Comparison of ENCODE assay signal across 9 cellular contexts in genomic region chr6:36947570-36948351, GRCh38. TPM values are rescaled to one million over a fixed set of nuclear protein-coding genes. Genes with fewer than 3 reads are reported as not detected.
DNase-seq lines count a peak whose midpoint lies in the region; ATAC-seq and TF ChIP-seq lines count a peak whose summit lies in the region.
"Had no signal": no experiment of that assay in that cellular context is flagged by ENCODE, and none has a peak within 500 bp of the region (broad histone marks: within the 10 kb centered on the region; RNA-seq: fewer than 3 reads in every experiment).

No MANE protein-coding gene starts in this region.

- DNase-seq in activated CD4-positive, alpha-beta T cell treated with anti-CD3 and anti-CD28 coated beads for 36 hours = peak; percentile 57
- no peak for DNase-seq in activated CD4-positive, alpha-beta T cell treated with anti-CD3 and anti-CD28 coated beads, Interleukin-2, amount 50 U/mL, for 48 hours
- no peak for DNase-seq in T-helper 2 cell treated with Interferon-gamma antibody and Interleukin-4, amounts not matched to agents 5 μg/mL and 100 μg/mL, for 36 hours (ENCODE audit: low spot score)
- peak in 2 of 3 donors; percentile 18 to 39 for DNase-seq in effector memory CD4-positive, alpha-beta T cell
- DNase-seq in stimulated activated effector memory CD8-positive, alpha-beta T cell treated with anti-CD3 and anti-CD28 coated beads, Interleukin-12 subunit alpha, Interleukin-12 subunit beta, amount 100 ng/mL, for 72 hours (ENCODE audit: low spot score in 2 of 2) = no peak
- DNase-seq in sigmoid colon (no peak), NCI-H345 treated with DMSO at 0.1 percent for 48 hours (lab: John Stamatoyannopoulos, UW; ENCODE audit: unreplicated experiment) (no peak)

- no peak overlapping the region for H3K27ac ChIP-seq in effector memory CD4-positive, alpha-beta T cell (ENCODE audit: insufficient read depth, low read length, poor library complexity, severe bottlenecking)
- H3K27ac ChIP-seq in sigmoid colon = no peak overlapping the region
- H3K27ac ChIP-seq: SJCRH30 had no signal

- no peak for TF ChIP-seq CTCF in sigmoid colon (IDR thresholded peaks at IDR 0.05)

- H3K4me3 ChIP-seq in effector memory CD4-positive, alpha-beta T cell (ENCODE audit: insufficient read depth, low read depth, low read length, poor library complexity, severe bottlenecking) = no peak overlapping the region
- H3K4me3 ChIP-seq in sigmoid colon = no peak overlapping the region
- H3K4me3 ChIP-seq: SJCRH30 had no signal

- 67 to 78% methylated on average over 12 of the region's 12 CpGs for WGBS in sigmoid colon, 2 donors

- H3K27me3 ChIP-seq in effector memory CD4-positive, alpha-beta T cell (replicated peaks; ENCODE audit: control insufficient read depth, insufficient read depth, low read length, poor library complexity, severe bottlenecking) = no peaks in the 10 kb centered on the region
- H3K27me3 ChIP-seq in sigmoid colon = no peaks in the 10 kb centered on the region
- H3K27me3 ChIP-seq: SJCRH30 had no signal

- peaks cover 34% of the 10 kb centered on the region for H3K4me1 Mint-ChIP-seq in activated CD4-positive, alpha-beta T cell treated with anti-CD3 and anti-CD28 coated beads for 36 hours
- H3K4me1 Mint-ChIP-seq in T-helper 2 cell treated with Interferon-gamma antibody and Interleukin-4, amounts not matched to agents 5 μg/mL and 100 μg/mL, for 36 hours (ENCODE audit: low read depth) = peaks cover 29% of the 10 kb centered on the region
- peaks cover 43% of the 10 kb centered on the region for H3K4me1 Mint-ChIP-seq in stimulated activated effector memory CD8-positive, alpha-beta T cell treated with anti-CD3 and anti-CD28 coated beads, Interleukin-12 subunit alpha, Interleukin-12 subunit beta, amount 100 ng/mL, for 72 hours

- peak; percentile 83 for ATAC-seq in activated CD4-positive, alpha-beta T cell treated with anti-CD3 and anti-CD28 coated beads for 36 hours
- peak; percentile 85 for ATAC-seq in stimulated activated effector memory CD8-positive, alpha-beta T cell treated with anti-CD3 and anti-CD28 coated beads, Interleukin-12 subunit alpha, Interleukin-12 subunit beta, amount 100 ng/mL, for 72 hours
- no peak for ATAC-seq in GM21786 (IDR thresholded peaks at IDR 0.05; ENCODE audit: unreplicated experiment)

- TF ChIP-seq EP300 in sigmoid colon (IDR thresholded peaks at IDR 0.05) = no peak

- H3K4me3 Mint-ChIP-seq in activated CD4-positive, alpha-beta T cell treated with anti-CD3 and anti-CD28 coated beads for 36 hours = no peak overlapping the region
- peak overlapping the region; percentile 43 for H3K4me3 Mint-ChIP-seq in T-helper 2 cell treated with Interferon-gamma antibody and Interleukin-4, amounts not matched to agents 5 μg/mL and 100 μg/mL, for 36 hours
- H3K4me3 Mint-ChIP-seq in stimulated activated effector memory CD8-positive, alpha-beta T cell treated with anti-CD3 and anti-CD28 coated beads, Interleukin-12 subunit alpha, Interleukin-12 subunit beta, amount 100 ng/mL, for 72 hours = no peak overlapping the region

- no peaks in the 10 kb centered on the region for H3K9me3 ChIP-seq in effector memory CD4-positive, alpha-beta T cell (ENCODE audit: control insufficient read depth, low read length)
- no peaks in the 10 kb centered on the region for H3K9me3 ChIP-seq in sigmoid colon
- H3K9me3 ChIP-seq: SJCRH30 had no signal

- no peaks in the 10 kb centered on the region for H3K27me3 Mint-ChIP-seq in activated CD4-positive, alpha-beta T cell treated with anti-CD3 and anti-CD28 coated beads for 36 hours
- peaks cover 14% of the 10 kb centered on the region for H3K27me3 Mint-ChIP-seq in T-helper 2 cell treated with Interferon-gamma antibody and Interleukin-4, amounts not matched to agents 5 μg/mL and 100 μg/mL, for 36 hours (ENCODE audit: low read depth)

- POLR2A ChIA-PET in activated CD4-positive, alpha-beta T cell treated with anti-CD3 and anti-CD28 coated beads for 36 hours (lab: Charles Lee) = interaction anchor here (0.6 kb wide), 2 partner anchors 552 to 835 kb away, joined by 3 to 6 read pairs; partner anchors contain the start of gene CCDC167

- CTCF ChIA-PET in activated CD4-positive, alpha-beta T cell treated with anti-CD3 and anti-CD28 coated beads for 36 hours (lab: Charles Lee) = interaction anchor here (0.7 to 1.4 kb wide), 4 partner anchors 33 to 70 kb away, joined by 3 to 4 read pairs (median 3); no protein-coding TSS in a partner anchor

- no peak for TF ChIP-seq POLR2A in sigmoid colon (IDR thresholded peaks at IDR 0.05)

- peaks cover 21% of the 10 kb centered on the region for H3K4me1 ChIP-seq in effector memory CD4-positive, alpha-beta T cell (ENCODE audit: control insufficient read depth, insufficient read depth, low read length, poor library complexity, severe bottlenecking)
- no peaks in the 10 kb centered on the region for H3K4me1 ChIP-seq in sigmoid colon
- H3K4me1 ChIP-seq: SJCRH30 had no signal

- H3K36me3 Mint-ChIP-seq in activated CD4-positive, alpha-beta T cell treated with anti-CD3 and anti-CD28 coated beads for 36 hours (ENCODE audit: low read depth) = no peaks in the 10 kb centered on the region
- H3K36me3 Mint-ChIP-seq in T-helper 2 cell treated with Interferon-gamma antibody and Interleukin-4, amounts not matched to agents 5 μg/mL and 100 μg/mL, for 36 hours (ENCODE audit: low read depth) = no peaks in the 10 kb centered on the region
- peaks cover 5% of the 10 kb centered on the region for H3K36me3 Mint-ChIP-seq in stimulated activated effector memory CD8-positive, alpha-beta T cell treated with anti-CD3 and anti-CD28 coated beads, Interleukin-12 subunit alpha, Interleukin-12 subunit beta, amount 100 ng/mL, for 72 hours

- intact Hi-C loops in activated CD4-positive, alpha-beta T cell treated with anti-CD3 and anti-CD28 coated beads for 36 hours (cut with DNase I, micrococcal nuclease) = no loop called here
- intact Hi-C loops in sigmoid colon (cut with DNase I) = no loop called here

- no peaks in the 10 kb centered on the region for H3K36me3 ChIP-seq in effector memory CD4-positive, alpha-beta T cell (ENCODE audit: control insufficient read depth, insufficient read depth, low read length)
- H3K36me3 ChIP-seq in sigmoid colon = no peaks in the 10 kb centered on the region
- H3K36me3 ChIP-seq: SJCRH30 had no signal

- peak overlapping the region; percentile 58 for H3K27ac Mint-ChIP-seq in activated CD4-positive, alpha-beta T cell treated with anti-CD3 and anti-CD28 coated beads for 36 hours
- no peak overlapping the region for H3K27ac Mint-ChIP-seq in T-helper 2 cell treated with Interferon-gamma antibody and Interleukin-4, amounts not matched to agents 5 μg/mL and 100 μg/mL, for 36 hours
- no peak overlapping the region for H3K27ac Mint-ChIP-seq in stimulated activated effector memory CD8-positive, alpha-beta T cell treated with anti-CD3 and anti-CD28 coated beads, Interleukin-12 subunit alpha, Interleukin-12 subunit beta, amount 100 ng/mL, for 72 hours

- no peaks in the 10 kb centered on the region for H3K9me3 Mint-ChIP-seq in activated CD4-positive, alpha-beta T cell treated with anti-CD3 and anti-CD28 coated beads for 36 hours (ENCODE audit: low read depth)
- H3K9me3 Mint-ChIP-seq in T-helper 2 cell treated with Interferon-gamma antibody and Interleukin-4, amounts not matched to agents 5 μg/mL and 100 μg/mL, for 36 hours = no peaks in the 10 kb centered on the region
- H3K9me3 Mint-ChIP-seq in stimulated activated effector memory CD8-positive, alpha-beta T cell treated with anti-CD3 and anti-CD28 coated beads, Interleukin-12 subunit alpha, Interleukin-12 subunit beta, amount 100 ng/mL, for 72 hours = no peaks in the 10 kb centered on the region

RNA-seq across cellular contexts. Expression of gene PI16, which starts 6.8 kb away (rescaled TPM):
- 1 to 10 TPM in 1 of 2 experiments, under 1 TPM in 1; 0.96 to 1.9 TPM for total RNA-seq in activated CD4-positive, alpha-beta T cell treated with anti-CD3 and anti-CD28 coated beads for 36 hours
- 10 to 100 TPM in 3 of 4 donors, 1 to 10 TPM in 1; 2.9 to 50.7 (median 15.4) TPM for total RNA-seq in sigmoid colon
- polyA plus RNA-seq in sigmoid colon = 1 to 10 TPM in 2 of 3 donors, under 1 TPM in 1; 0.85 to 1.8 (median 1.2) TPM
- total RNA-seq: SJCRH30 had no signal

RNA-seq across cellular contexts. Expression of gene MTCH1, which starts 38.2 kb away (rescaled TPM):
- 10 to 100 TPM; 72.9 to 92.9 TPM for total RNA-seq in activated CD4-positive, alpha-beta T cell treated with anti-CD3 and anti-CD28 coated beads for 36 hours
- 100 to 1,000 TPM; 163 to 198 (median 195) TPM for total RNA-seq in sigmoid colon
- polyA plus RNA-seq in sigmoid colon = 100 to 1,000 TPM; 141 to 150 (median 150) TPM

RNA-seq across cellular contexts. Expression of gene FGD2, which starts 57.7 kb away (rescaled TPM):
- under 1 TPM; 0.50 to 0.63 TPM for total RNA-seq in activated CD4-positive, alpha-beta T cell treated with anti-CD3 and anti-CD28 coated beads for 36 hours
- 10 to 100 TPM; 17.1 to 39.3 (median 21.9) TPM for total RNA-seq in sigmoid colon
- 10 to 100 TPM in 1 of 3 donors, 1 to 10 TPM in 2; 3.7 to 40.8 (median 9.0) TPM for polyA plus RNA-seq in sigmoid colon
- total RNA-seq: SJCRH30 had no signal

Comparison
In these comparisons a context has a peak if more than half of its experiments do, and no peak if none do; other contexts are left out.
1. DNase-seq: peak in activated CD4-positive, alpha-beta T cell treated with anti-CD3 and anti-CD28 coated beads for 36 hours (single experiment) and effector memory CD4-positive, alpha-beta T cell (2 of 3); none in activated CD4-positive, alpha-beta T cell treated with anti-CD3 and anti-CD28 coated beads, Interleukin-2, amount 50 U/mL, for 48 hours (0 of 2), T-helper 2 cell treated with Interferon-gamma antibody and Interleukin-4, amounts not matched to agents 5 μg/mL and 100 μg/mL, for 36 hours (single experiment), stimulated activated effector memory CD8-positive, alpha-beta T cell treated with anti-CD3 and anti-CD28 coated beads, Interleukin-12 subunit alpha, Interleukin-12 subunit beta, amount 100 ng/mL, for 72 hours (0 of 2), sigmoid colon (single experiment) and NCI-H345 treated with DMSO at 0.1 percent for 48 hours (single experiment).
2. RNA of gene FGD2, which starts 57.7 kb away (total RNA-seq): 17.1 to 39.3 TPM in sigmoid colon; 0.50 to 0.63 TPM in activated CD4-positive, alpha-beta T cell treated with anti-CD3 and anti-CD28 coated beads for 36 hours; every median in the first group is over 10 times any median in the second.